ENCODE assay signal across 11 cellular contexts in genomic region chr13:110690516-110690915, GRCh38.
"Had no signal": no experiment of that assay in that cellular context is flagged by ENCODE, and none has a peak within 500 bp of the region (broad histone marks: within the 10 kb centered on the region; RNA-seq: fewer than 3 reads in every experiment).

No MANE protein-coding gene starts in this region.

- H3K27ac Mint-ChIP-seq: activated naive CD4-positive, alpha-beta T cell treated with anti-CD3 and anti-CD28 coated beads, Interleukin-2, amount 10 ng/mL, durations not matched to agents 7 days and 5 days; T-helper 2 cell treated with Interferon-gamma antibody and Interleukin-4, amounts not matched to agents 5 μg/mL and 100 μg/mL, for 36 hours had no signal

- H3K27ac ChIP-seq: thyroid gland had no signal

- H3K27me3 Mint-ChIP-seq: activated naive CD4-positive, alpha-beta T cell treated with anti-CD3 and anti-CD28 coated beads, Interleukin-2, amount 10 ng/mL, durations not matched to agents 7 days and 5 days; brain; naive thymus-derived CD4-positive, alpha-beta T cell had no signal

- H3K4me3 Mint-ChIP-seq: activated naive CD4-positive, alpha-beta T cell treated with anti-CD3 and anti-CD28 coated beads, Interleukin-2, amount 10 ng/mL, durations not matched to agents 7 days and 5 days; brain; naive thymus-derived CD4-positive, alpha-beta T cell; T-helper 2 cell treated with Interferon-gamma antibody and Interleukin-4, amounts not matched to agents 5 μg/mL and 100 μg/mL, for 36 hours had no signal

- H3K4me3 ChIP-seq: thyroid gland had no signal

- H3K9me3 Mint-ChIP-seq: activated naive CD4-positive, alpha-beta T cell treated with anti-CD3 and anti-CD28 coated beads, Interleukin-2, amount 10 ng/mL, durations not matched to agents 7 days and 5 days; brain; naive thymus-derived CD4-positive, alpha-beta T cell; T-helper 2 cell treated with Interferon-gamma antibody and Interleukin-4, amounts not matched to agents 5 μg/mL and 100 μg/mL, for 36 hours had no signal

- H3K27me3 ChIP-seq: thyroid gland had no signal

- H3K4me1 ChIP-seq: thyroid gland had no signal

- H3K4me1 Mint-ChIP-seq: activated naive CD4-positive, alpha-beta T cell treated with anti-CD3 and anti-CD28 coated beads, Interleukin-2, amount 10 ng/mL, durations not matched to agents 7 days and 5 days; brain had no signal

- H3K9me3 ChIP-seq: thyroid gland had no signal

- ATAC-seq: activated CD4-positive, CD25-positive, alpha-beta regulatory T cell treated with anti-CD3 and anti-CD28 coated beads, Interleukin-2, amount 50 U/mL, for 24 hours; naive thymus-derived CD4-positive, alpha-beta T cell had no signal

- DNase-seq: activated naive CD4-positive, alpha-beta T cell treated with anti-CD3 and anti-CD28 coated beads, Interleukin-2, amount 10 ng/mL, durations not matched to agents 7 days and 5 days; cerebellar nuclear complex; dermis blood vessel endothelial cell; hippocampal formation; naive thymus-derived CD4-positive, alpha-beta T cell; nucleus accumbens; SW 1271; thyroid gland had no signal
